Comparison of ENCODE assay signal across 27 cellular contexts in genomic region chr14:41072776-41073175, GRCh38.
"Had no signal": no experiment of that assay in that cellular context is flagged by ENCODE, and none has a peak within 500 bp of the region (broad histone marks: within the 10 kb centered on the region; RNA-seq: fewer than 3 reads in every experiment).

No MANE protein-coding gene starts in this region.

- H3K4me1 ChIP-seq: ascending aorta, body of pancreas, breast epithelium, Peyer's patch had no signal

- H3K27ac ChIP-seq: ascending aorta, body of pancreas, breast epithelium, coronary artery, Peyer's patch had no signal

- H3K4me3 ChIP-seq: ascending aorta, body of pancreas, breast epithelium, coronary artery, Peyer's patch had no signal

- ATAC-seq: activated CD4-positive, alpha-beta T cell treated with anti-CD3 and anti-CD28 coated beads for 36 hours; activated CD4-positive, CD25-positive, alpha-beta regulatory T cell treated with anti-CD3 and anti-CD28 coated beads, Interleukin-2, amount 50 U/mL, for 24 hours; activated CD8-positive, alpha-beta T cell treated with anti-CD3 and anti-CD28 coated beads, Interleukin-2, amount 10 ng/mL, durations not matched to agents 7 days and 5 days; body of pancreas; PC-3; WTC11 had no signal

- H3K36me3 ChIP-seq: ascending aorta, breast epithelium, Peyer's patch had no signal

- DNase-seq: activated CD4-positive, alpha-beta T cell treated with anti-CD3 and anti-CD28 coated beads for 36 hours; activated CD4-positive, alpha-beta T cell treated with anti-CD3 and anti-CD28 coated beads, Interleukin-2, amount 10 ng/mL, durations not matched to agents 7 days and 5 days; activated CD4-positive, alpha-beta T cell treated with anti-CD3 and anti-CD28 coated beads, Interleukin-2, amount 50 U/mL, for 48 hours; activated CD8-positive, alpha-beta T cell treated with anti-CD3 and anti-CD28 coated beads, Interleukin-2, amount 10 ng/mL, durations not matched to agents 7 days and 5 days; activated gamma-delta T cell; activated naive CD4-positive, alpha-beta T cell treated with Interleukin-2 at 50 U/mL for 16 hours; activated naive CD8-positive, alpha-beta T cell treated with anti-CD3 and anti-CD28 coated beads, Interleukin-2, amount 10 ng/mL, durations not matched to agents 7 days and 5 days; activated T-cell treated with anti-CD3 and anti-CD28 coated beads, Interleukin-2, amount 50 U/mL, for 24 hours; amygdala; body of pancreas; Karpas-422; NCI-H1048; NCI-H1105 treated with DMSO at 0.1 percent for 48 hours; NCI-H1436 treated with DMSO at 0.1 percent for 48 hours; NCI-H1694 treated with DMSO at 0.1 percent for 48 hours; NCI-H2029; NCI-H345; NCI-H524 treated with DMSO at 0.1 percent for 48 hours; PC-3; Peyer's patch; RPMI8226; SIG-M5 had no signal

- H3K27me3 ChIP-seq: ascending aorta, body of pancreas, breast epithelium, Peyer's patch had no signal

- H3K9me3 ChIP-seq: ascending aorta, body of pancreas, breast epithelium, Peyer's patch had no signal
